ENCODE assay signal across 24 cellular contexts in genomic region chr3:71607364-71607763, GRCh38.
"Had no signal": no experiment of that assay in that cellular context is flagged by ENCODE, and none has a peak within 500 bp of the region (broad histone marks: within the 10 kb centered on the region; RNA-seq: fewer than 3 reads in every experiment).

No MANE protein-coding gene starts in this region.

- DNase-seq: colonic mucosa; cortex of kidney; effector CD8-positive, alpha-beta T cell; effector memory CD8-positive, alpha-beta T cell; endodermal cell; foreskin keratinocyte; heart left ventricle; hypothalamus; immature natural killer cell; islet precursor cell; kidney; kidney glomerular epithelial cell; left lung; left ventricle myocardium superior; lower lobe of right lung; mesenchymal stem cell; midbrain; naive thymus-derived CD4-positive, alpha-beta T cell had no signal

- H3K4me2 ChIP-seq: hepatocyte had no signal

- H3K4me3 Mint-ChIP-seq: dendritic cell treated with granulocyte-macrophage colony-stimulating factor and Interleukin-4, amounts not matched to agents 40 ng/mL and 50 ng/mL, for 4 days; effector memory CD8-positive, alpha-beta T cell; endodermal cell; immature natural killer cell; naive thymus-derived CD4-positive, alpha-beta T cell had no signal

- H3K79me2 ChIP-seq: hepatocyte had no signal

- H3K9me3 ChIP-seq: colonic mucosa had no signal

- FAIRE-seq: endometrium, frontal cortex, kidney had no signal

- H2AFZ ChIP-seq: hepatocyte had no signal

- H3K27me3 ChIP-seq: colonic mucosa, esophagus muscularis mucosa, foreskin keratinocyte, gastroesophageal sphincter, heart left ventricle, hepatocyte, left lung had no signal

- H3K27ac ChIP-seq: colonic mucosa, esophagus muscularis mucosa, foreskin keratinocyte, gastroesophageal sphincter, heart left ventricle, hepatocyte, left lung, lower lobe of right lung had no signal

- H3K27me3 Mint-ChIP-seq: effector memory CD8-positive, alpha-beta T cell had no signal

- H3K4me1 ChIP-seq: colonic mucosa, foreskin keratinocyte, heart left ventricle, left lung, lower lobe of right lung had no signal

- H3K36me3 ChIP-seq: colonic mucosa, esophagus muscularis mucosa, gastroesophageal sphincter, heart left ventricle, left lung, lower lobe of right lung had no signal

- H3K4me1 Mint-ChIP-seq: endodermal cell, immature natural killer cell had no signal

- ATAC-seq: effector memory CD8-positive, alpha-beta T cell; foreskin keratinocyte; gastroesophageal sphincter; heart left ventricle; left lung; left ventricle myocardium superior; lower lobe of right lung; naive thymus-derived CD4-positive, alpha-beta T cell had no signal

- H3K27ac Mint-ChIP-seq: dendritic cell treated with granulocyte-macrophage colony-stimulating factor and Interleukin-4, amounts not matched to agents 40 ng/mL and 50 ng/mL, for 4 days; effector memory CD8-positive, alpha-beta T cell; endodermal cell; immature natural killer cell; naive thymus-derived CD4-positive, alpha-beta T cell had no signal

- H3K4me3 ChIP-seq: colonic mucosa, esophagus muscularis mucosa, gastroesophageal sphincter, heart left ventricle, hepatocyte, left lung, lower lobe of right lung had no signal
